1 cellular context compared by ENCODE assay signal in genomic region chr19:7578127-7578526, GRCh38.
TF ChIP-seq lines count a peak whose summit lies in the region.

No MANE protein-coding gene starts in this region.

TF ChIP-seq in GM12878, 131 proteins besides CTCF, POLR2A, EP300 and RAD21:
- TF ChIP-seq ZNF622 (IDR thresholded peaks at IDR 0.05) (no peak), MXI1 (IDR thresholded peaks at IDR 0.05; ENCODE audit: low read depth, low read length) (no peak), PKNOX1 (IDR thresholded peaks at IDR 0.05) (0 out of 2 replicates have a peak, but pooled peaks have one; percentile 15), POLR2AphosphoS5 (IDR thresholded peaks at IDR 0.05; ENCODE audit: low read length) (no peak)
